Comparison of ENCODE assay signal across 27 cellular contexts in the genomic region with DNA sequence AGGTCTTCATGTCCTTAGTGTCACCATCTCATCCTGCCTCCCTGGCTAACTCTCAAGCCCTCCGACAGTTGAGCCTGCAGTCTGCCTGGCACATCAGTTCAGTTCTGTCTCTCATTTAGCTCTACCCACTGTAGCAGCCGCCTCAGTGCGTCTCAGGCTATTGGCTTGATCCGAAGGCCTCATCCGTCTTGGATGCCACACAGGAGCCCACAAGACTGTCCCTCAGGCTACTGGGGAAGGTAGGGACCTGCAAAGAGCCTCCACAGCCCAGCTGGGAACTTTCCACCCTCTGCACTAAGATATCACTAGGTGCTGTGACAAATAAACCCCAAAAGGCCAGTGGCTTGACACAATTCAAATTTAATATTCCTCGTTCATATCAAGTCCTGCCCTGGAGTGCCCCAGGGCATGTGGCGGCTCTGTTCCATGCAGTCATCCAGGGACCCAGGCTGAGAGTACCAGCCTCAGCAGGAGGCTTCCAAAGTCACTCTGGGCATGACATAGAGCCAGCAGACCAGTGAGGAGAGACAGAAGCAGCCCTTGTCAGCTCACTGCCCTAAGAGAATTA. TPM values are rescaled to one million over a fixed set of nuclear protein-coding genes. Genes with fewer than 3 reads are reported as not detected.
DNase-seq lines count a peak whose midpoint lies in the region; ATAC-seq and TF ChIP-seq lines count a peak whose summit lies in the region.
"Had no signal": no experiment of that assay in that cellular context is flagged by ENCODE, and none has a peak within 500 bp of the region (broad histone marks: within the 10 kb centered on the region; RNA-seq: fewer than 3 reads in every experiment).

No MANE protein-coding gene starts in this region.

- no peak overlapping the region for H3K4me3 ChIP-seq in Peyer's patch
- H3K4me3 ChIP-seq in dorsolateral prefrontal cortex = no peak overlapping the region
- no peak overlapping the region for H3K4me3 ChIP-seq in spleen
- H3K4me3 ChIP-seq: BLaER1, SJCRH30 had no signal

- peaks cover 87% of the 10 kb centered on the region for H3K27me3 Mint-ChIP-seq in nephron progenitor cell (ENCODE audit: low read depth, poor library complexity)
- peaks cover 77% of the 10 kb centered on the region for H3K27me3 Mint-ChIP-seq in T-helper 17 cell
- peaks cover 42% of the 10 kb centered on the region for H3K27me3 Mint-ChIP-seq in osteocyte (ENCODE audit: unreplicated experiment)

- no peak for ATAC-seq in T-helper 17 cell
- ATAC-seq: HepG2, PC-3, Right ventricle myocardium inferior had no signal

- intact Hi-C loops in dorsolateral prefrontal cortex (cut with DNase I) = loop anchor here (10.0 kb wide), 3 partner anchors 163 to 797 kb away; a partner anchor contains a TSS
- intact Hi-C loops in spleen (cut with DNase I; ENCODE audit: low total_unique reads) = no loop called here

- no peak overlapping the region for H3K27ac Mint-ChIP-seq in nephron progenitor cell
- no peak overlapping the region for H3K27ac Mint-ChIP-seq in T-helper 17 cell
- no peak overlapping the region for H3K27ac Mint-ChIP-seq in osteocyte (ENCODE audit: unreplicated experiment)
- H3K27ac Mint-ChIP-seq: CD4-positive, alpha-beta T cell had no signal

- DNase-seq in Peyer's patch (peak in 2 of 3 donors; percentile 15 to 32), dorsolateral prefrontal cortex (peak in 6 of 10 donors; percentile 10 to 30 (median 26)), nephron progenitor cell (no peak), spleen (peak; percentile 33), T-helper 17 cell (no peak), osteocyte (ENCODE audit: extremely low spot score, unreplicated experiment) (no peak), NCI-H774 (lab: John Stamatoyannopoulos, UW) (no peak)
- DNase-seq: DMS53, Kasumi-1, NCI-H1092 treated with DMSO at 0.1 percent for 48 hours, NCI-H1436, NCI-H187, NCI-H2081 treated with DMSO at 0.1 percent for 48 hours, NCI-H2171, NCI-H345, NCI-H510A treated with DMSO at 0.1 percent for 48 hours, PC-3, SJCRH30 had no signal

- H3K4me1 Mint-ChIP-seq in nephron progenitor cell (peaks cover 25% of the 10 kb centered on the region), T-helper 17 cell (peaks cover 18% of the 10 kb centered on the region), osteocyte (ENCODE audit: unreplicated experiment) (peaks cover 21% of the 10 kb centered on the region)

- WGBS in spleen, 5 donors = 70 to 93% (median 85%) methylated on average over 7 of the region's 7 CpGs

- H3K27me3 ChIP-seq in Peyer's patch = peaks cover 0 to 36% of the 10 kb centered on the region in 2 donors
- H3K27me3 ChIP-seq in dorsolateral prefrontal cortex = peaks cover 0 to 38% (median 3%) of the 10 kb centered on the region in 45 donors
- peaks cover 10 to 92% (median 63%) of the 10 kb centered on the region in 7 donors for H3K27me3 ChIP-seq in spleen (replicated peaks in 1 of 7)

- TF ChIP-seq POLR2A in Peyer's patch (IDR thresholded peaks at IDR 0.05) (no peak), spleen (IDR thresholded peaks at IDR 0.05) (no peak)

- H3K36me3 Mint-ChIP-seq in nephron progenitor cell (ENCODE audit: low read depth) (peaks cover 27% of the 10 kb centered on the region), T-helper 17 cell (ENCODE audit: low read depth) (peaks cover 3% of the 10 kb centered on the region), osteocyte (ENCODE audit: unreplicated experiment) (no peaks in the 10 kb centered on the region)

- H3K9me3 ChIP-seq in Peyer's patch (peaks cover 0 to 5% (median 0%) of the 10 kb centered on the region in 4 donors), spleen (peaks cover 0 to 17% (median 0%) of the 10 kb centered on the region in 8 donors), T-helper 17 cell (ENCODE audit: control insufficient read depth, low read length, poor library complexity, severe bottlenecking) (no peaks in the 10 kb centered on the region)
- H3K9me3 ChIP-seq: SJCRH30 had no signal

- H3K4me3 Mint-ChIP-seq in nephron progenitor cell (peak overlapping the region; percentile 8), T-helper 17 cell (no peak overlapping the region), osteocyte (ENCODE audit: unreplicated experiment) (no peak overlapping the region)
- H3K4me3 Mint-ChIP-seq: CD4-positive, alpha-beta T cell had no signal

- TF ChIP-seq CTCF in Peyer's patch (IDR thresholded peaks at IDR 0.05) (no peak), dorsolateral prefrontal cortex (IDR thresholded peaks at IDR 0.05 in 54 of 56, conservative IDR thresholded peaks at IDR 0.05 in 2 of 56; ENCODE audit: low read depth in 1 of 56, partially characterized antibody in 56 of 56) (no peak), nephron progenitor cell (IDR thresholded peaks at IDR 0.05) (no peak), spleen (IDR thresholded peaks at IDR 0.05 in 8 of 11, conservative IDR thresholded peaks at IDR 0.05 in 3 of 11) (no peak), osteocyte (IDR thresholded peaks at IDR 0.05) (no peak)

- H3K27ac ChIP-seq in Peyer's patch = no peak overlapping the region
- peak overlapping the region in 3 of 59 donors; percentile 7 to 93 (median 15) for H3K27ac ChIP-seq in dorsolateral prefrontal cortex
- H3K27ac ChIP-seq in spleen = no peak overlapping the region
- H3K27ac ChIP-seq: BLaER1, SJCRH30 had no signal

- H3K36me3 ChIP-seq in Peyer's patch (no peaks in the 10 kb centered on the region), spleen (no peaks in the 10 kb centered on the region)
- H3K36me3 ChIP-seq: BLaER1, SJCRH30 had no signal

- peaks cover 4% of the 10 kb centered on the region for H3K9me3 Mint-ChIP-seq in nephron progenitor cell
- no peaks in the 10 kb centered on the region for H3K9me3 Mint-ChIP-seq in osteocyte (ENCODE audit: unreplicated experiment)
- H3K9me3 Mint-ChIP-seq: CD4-positive, alpha-beta T cell had no signal

- H3K4me1 ChIP-seq in Peyer's patch = peaks cover 0 to 36% (median 3%) of the 10 kb centered on the region in 4 donors
- H3K4me1 ChIP-seq in spleen = peaks cover 18 to 40% (median 34%) of the 10 kb centered on the region in 6 donors
- H3K4me1 ChIP-seq: SJCRH30 had no signal

RNA-seq across cellular contexts. Expression of a gene that starts 5.7 kb away (rescaled TPM):
- total RNA-seq in Peyer's patch (not detected), dorsolateral prefrontal cortex (10 to 100 TPM; 27.0 to 85.8 (median 42.8) TPM), spleen (not detected), T-helper 17 cell (not detected), osteocyte (not detected in 2 replicates)
- polyA plus RNA-seq in spleen = not detected
- total RNA-seq: CD4-positive, alpha-beta T cell; Daoy; HepG2; HT1080; M059J; PC-3; Right ventricle myocardium inferior; RPMI7951; SJCRH30 had no signal
- polyA plus RNA-seq: AG04450, HepG2 had no signal

Comparison
In these comparisons a context has a peak if more than half of its experiments do, and no peak if none do; other contexts are left out.
1. DNase-seq: peak in Peyer's patch (2 of 3), dorsolateral prefrontal cortex (6 of 10) and spleen (single experiment); none in nephron progenitor cell (single experiment), T-helper 17 cell (0 of 3), osteocyte (single experiment) and NCI-H774 (single experiment).
2. RNA of a gene that starts 5.7 kb away (total RNA-seq): 27.0 to 85.8 TPM in dorsolateral prefrontal cortex; not detected in Peyer's patch, not detected in spleen, not detected in T-helper 17 cell and not detected in osteocyte; every median in the first group is over 10 times any median in the second.